8 cellular contexts compared by ENCODE assay signal in genomic region chr16:4477966-4478365, GRCh38. TPM values are rescaled to one million over a fixed set of nuclear protein-coding genes. Genes with fewer than 3 reads are reported as not detected.
DNase-seq lines count a peak whose midpoint lies in the region; ATAC-seq and TF ChIP-seq lines count a peak whose summit lies in the region.

No MANE protein-coding gene starts in this region.

- POLR2A ChIA-PET in AG04450 (lab: Yijun Ruan, JAX), result interaction anchor here (1.0 kb wide), 1 partner anchor 22 kb away, joined by 5 read pairs; no protein-coding TSS in a partner anchor

- TF ChIP-seq CTCF in AG04450 (IDR thresholded peaks at IDR 0.05; ENCODE audit: low read depth, low read length) (peak; percentile 25; the same call in 1 of the 2 replicates), GM12872 (IDR thresholded peaks at IDR 0.05; ENCODE audit: insufficient read depth, low read depth, low read length) (peak; percentile 26; the same call in 1 of the 3 replicates), foreskin keratinocyte (conservative IDR thresholded peaks at IDR 0.05) (peak; percentile 48), mucosa of descending colon (IDR thresholded peaks at IDR 0.05) (no peak)

- H3K4me1 ChIP-seq in foreskin keratinocyte (peaks cover 22% of the 10 kb centered on the region), mucosa of descending colon (ENCODE audit: low read depth) (peaks cover 14% of the 10 kb centered on the region)

- intact Hi-C loops in mucosa of descending colon (cut with DNase I, micrococcal nuclease), result no loop called here

- H3K27ac ChIP-seq in AG04450 (ENCODE audit: low read depth, low read length) (no peak overlapping the region), foreskin keratinocyte (peak overlapping the region; percentile 74)

- no peak overlapping the region for H3K4me3 ChIP-seq in AG04450 (ENCODE audit: low read depth, low read length)
- H3K4me3 ChIP-seq in mucosa of descending colon, result no peak overlapping the region

- CTCF ChIA-PET in AG04450 (lab: Charles Lee), result interaction anchor here (0.8 to 2.1 kb wide), 4 partner anchors 11 to 74 kb away, joined by 3 to 8 read pairs (median 5); no protein-coding TSS in a partner anchor

- H3K36me3 ChIP-seq in mucosa of descending colon (ENCODE audit: low read depth), result no peaks in the 10 kb centered on the region

- no peak for DNase-seq in AG04450 (ENCODE audit: low read depth, low spot score)
- peak; percentile 43 for DNase-seq in SW480 (ENCODE audit: low spot score)
- peak; percentile 78 to 93 for DNase-seq in foreskin keratinocyte
- no peak for DNase-seq in activated gamma-delta T cell treated with Interleukin-2 at 50 U/mL for 16 hours
- DNase-seq in mucosa of descending colon, result no peak
- DNase-seq in NK-92 treated with Interleukin-12 subunit alpha and Interleukin-12 subunit beta, amount 100 ng/mL, for 24 hours (lab: John Stamatoyannopoulos, UW), result no peak
- DNase-seq in T-helper 9 cell, result no peak

- ATAC-seq in foreskin keratinocyte (peak; percentile 34), mucosa of descending colon (no peak)

- peaks cover 12% of the 10 kb centered on the region for H3K9me3 ChIP-seq in AG04450 (ENCODE audit: control insufficient read depth, insufficient read depth, low read length)
- no peaks in the 10 kb centered on the region for H3K9me3 ChIP-seq in mucosa of descending colon

- H3K27me3 ChIP-seq in AG04450 (ENCODE audit: control insufficient read depth, insufficient read depth, low read length) (no peaks in the 10 kb centered on the region), foreskin keratinocyte (no peaks in the 10 kb centered on the region)

RNA-seq across cellular contexts. Expression of gene HMOX2, which starts 1.8 kb away (rescaled TPM):
- polyA plus RNA-seq in AG04450 (2011; rRNA removed) (49.2 and 62.1 TPM in 2 replicates), foreskin keratinocyte (200 and 221 TPM in 2 replicates)
- 37.6 and 44.4 TPM in 2 replicates for polyA minus RNA-seq in AG04450 (2011; rRNA and poly(A)+ RNA removed)
- total RNA-seq in foreskin keratinocyte (140 and 152 TPM in 2 replicates), mucosa of descending colon (10 to 100 TPM; 36.0 to 52.7 (median 49.3) TPM)

RNA-seq across cellular contexts. Expression of gene NMRAL1, which starts 3.5 kb away (rescaled TPM):
- polyA plus RNA-seq in AG04450 (2011; rRNA removed) (26.3 and 38.5 TPM in 2 replicates), foreskin keratinocyte (81.9 and 83.9 TPM in 2 replicates)
- 27.8 and 44.3 TPM in 2 replicates for polyA minus RNA-seq in AG04450 (2011; rRNA and poly(A)+ RNA removed)
- total RNA-seq in foreskin keratinocyte (75.5 and 75.9 TPM in 2 replicates), mucosa of descending colon (10 to 100 TPM; 32.4 to 48.9 (median 38.4) TPM)

RNA-seq across cellular contexts. Expression of gene DNAJA3, which starts 52.3 kb away (rescaled TPM):
- polyA plus RNA-seq in AG04450 (2011; rRNA removed), result 32.1 and 32.8 TPM in 2 replicates
- polyA minus RNA-seq in AG04450 (2011; rRNA and poly(A)+ RNA removed), result 30.9 and 31.1 TPM in 2 replicates
- 62.4 and 67.4 TPM in 2 replicates for total RNA-seq in foreskin keratinocyte
- 39.8 and 47.8 TPM in 2 replicates for polyA plus RNA-seq in foreskin keratinocyte
- 10 to 100 TPM; 47.0 to 58.3 (median 54.8) TPM for total RNA-seq in mucosa of descending colon

Comparison
In these comparisons a context has a peak if more than half of its experiments do, and no peak if none do; other contexts are left out.
1. DNase-seq: peak in SW480 (single experiment) and foreskin keratinocyte (2 of 2); none in AG04450 (single experiment), activated gamma-delta T cell treated with Interleukin-2 at 50 U/mL for 16 hours (single experiment), mucosa of descending colon (0 of 3), NK-92 treated with Interleukin-12 subunit alpha and Interleukin-12 subunit beta, amount 100 ng/mL, for 24 hours (single experiment) and T-helper 9 cell (single experiment).